ENCODE assay signal across 9 cellular contexts in genomic region chr3:48430359-48431101, GRCh38. TPM values are rescaled to one million over a fixed set of nuclear protein-coding genes. Genes with fewer than 3 reads are reported as not detected.
DNase-seq lines count a peak whose midpoint lies in the region; ATAC-seq, FAIRE-seq and TF ChIP-seq lines count a peak whose summit lies in the region.
"Had no signal": no experiment of that assay in that cellular context is flagged by ENCODE, and none has a peak within 500 bp of the region (broad histone marks: within the 10 kb centered on the region; RNA-seq: fewer than 3 reads in every experiment).

No MANE protein-coding gene starts in this region.

- H3K4me3 Mint-ChIP-seq in activated T-helper 17 cell treated with anti-CD3 and anti-CD28 coated beads, Interleukin-2, amount 50 U/mL, for 72 hours, result peak overlapping the region; percentile 71

- no peak for FAIRE-seq in small intestine (lab: Jason Lieb, UNC)

- ATAC-seq in activated T-helper 17 cell treated with anti-CD3 and anti-CD28 coated beads, Interleukin-2, amount 50 U/mL, for 72 hours (replicated peaks), result no peak
- ATAC-seq in GM21390 (IDR thresholded peaks at IDR 0.05; ENCODE audit: unreplicated experiment), result no peak
- ATAC-seq in GM19463 (IDR thresholded peaks at IDR 0.05; ENCODE audit: unreplicated experiment), result no peak

- H3K27me3 ChIP-seq in iPS-18a (ENCODE audit: control insufficient read depth, insufficient read depth, low read length) (no peaks in the 10 kb centered on the region), small intestine (ENCODE audit: control insufficient read depth in 2 of 2, insufficient read depth in 2 of 2, low read length in 2 of 2) (no peaks in the 10 kb centered on the region)

- H3K4me1 Mint-ChIP-seq in activated T-helper 17 cell treated with anti-CD3 and anti-CD28 coated beads, Interleukin-2, amount 50 U/mL, for 72 hours, result no peaks in the 10 kb centered on the region

- WGBS in small intestine, 3 donors, result 8 to 34% (median 28%) methylated on average over 6 of the region's 6 CpGs

- CTCF ChIA-PET in HEK293 (lab: Yijun Ruan, JAX), result interaction anchor here (2.9 kb wide), 1 partner anchor 30 kb away, joined by 9 read pairs; no protein-coding TSS in a partner anchor

- H3K9me3 ChIP-seq in HEK293 (ENCODE audit: control insufficient read depth, insufficient read depth, low read depth, low read length) (no peaks in the 10 kb centered on the region), iPS-18a (ENCODE audit: control insufficient read depth, low read depth, low read length) (no peaks in the 10 kb centered on the region), small intestine (ENCODE audit: control insufficient read depth, low read depth) (no peaks in the 10 kb centered on the region)

- H3K36me3 ChIP-seq in HEK293 (ENCODE audit: control insufficient read depth in 2 of 2, insufficient read depth in 1 of 2, low read length in 2 of 2) (peaks cover 0 to 38% of the 10 kb centered on the region in 2 experiments; a peak in 1 of 3 replicates), iPS-18a (ENCODE audit: control insufficient read depth, low read depth, low read length) (peaks cover 20% of the 10 kb centered on the region), small intestine (ENCODE audit: control insufficient read depth in 2 of 2, insufficient read depth in 2 of 2, low read length in 2 of 2) (peaks cover 0 to 2% of the 10 kb centered on the region in 2 donors)

- H3K27ac ChIP-seq in HEK293 (ENCODE audit: extremely low read depth, low read depth, low read length), result peak overlapping the region; percentile 66; the same call in 1 of the 2 replicates
- no peak overlapping the region for H3K27ac ChIP-seq in iPS-18a (ENCODE audit: low read length)
- H3K27ac ChIP-seq in small intestine (ENCODE audit: low read depth in 1 of 2, low read length in 1 of 2), result peak overlapping the region; percentile 24 to 91

- no peaks in the 10 kb centered on the region for H3K27me3 Mint-ChIP-seq in activated T-helper 17 cell treated with anti-CD3 and anti-CD28 coated beads, Interleukin-2, amount 50 U/mL, for 72 hours

- DNase-seq in small intestine (no peak), glomerular visceral epithelial cell (ENCODE audit: extremely low spot score) (no peak), NK-92 (lab: John Stamatoyannopoulos, UW; ENCODE audit: unreplicated experiment) (no peak)

- POLR2A ChIA-PET in HEK293 (lab: Yijun Ruan, JAX), result interaction anchor here (1.2 kb wide), 1 partner anchor 9 kb away, joined by 3 read pairs; the partner anchor contains the start of genes CCDC51 and TMA7

- H3K36me3 Mint-ChIP-seq in activated T-helper 17 cell treated with anti-CD3 and anti-CD28 coated beads, Interleukin-2, amount 50 U/mL, for 72 hours (ENCODE audit: low read depth), result peaks cover 25% of the 10 kb centered on the region

- no peak for TF ChIP-seq CTCF in HEK293 (tag by site-specific recombination; IDR thresholded peaks at IDR 0.05)

- peak overlapping the region; percentile 70 for H3K4me3 ChIP-seq in HEK293 (ENCODE audit: low read depth, low read length)
- H3K4me3 ChIP-seq in iPS-18a (ENCODE audit: low read length), result peak overlapping the region; percentile 76
- no peak overlapping the region for H3K4me3 ChIP-seq in small intestine (ENCODE audit: low read depth in 1 of 2, low read length in 2 of 2)

- H3K4me1 ChIP-seq in HEK293 (ENCODE audit: control insufficient read depth, insufficient read depth, low read length), result peaks cover 3% of the 10 kb centered on the region; the same call in 1 of the 2 replicates
- H3K4me1 ChIP-seq in iPS-18a (ENCODE audit: control insufficient read depth, low read depth, low read length), result peaks cover 17% of the 10 kb centered on the region
- H3K4me1 ChIP-seq in small intestine (ENCODE audit: control insufficient read depth in 2 of 2, insufficient read depth in 1 of 2, low read depth in 1 of 2, low read length in 1 of 2), result peaks cover 6 to 10% of the 10 kb centered on the region in 2 donors

- H3K27ac Mint-ChIP-seq in activated T-helper 17 cell treated with anti-CD3 and anti-CD28 coated beads, Interleukin-2, amount 50 U/mL, for 72 hours, result peak overlapping the region; percentile 75

- peak overlapping the region; percentile 79 for H3K9ac ChIP-seq in iPS-18a (ENCODE audit: low read length)

- H3K9me3 Mint-ChIP-seq in activated T-helper 17 cell treated with anti-CD3 and anti-CD28 coated beads, Interleukin-2, amount 50 U/mL, for 72 hours, result no peaks in the 10 kb centered on the region

TF ChIP-seq in HEK293, 187 proteins besides CTCF, POLR2A, EP300 and RAD21 (continues in another document):
- TF ChIP-seq ZNF585B (tag by site-specific recombination; IDR thresholded peaks at IDR 0.05) (no peak), GLIS1 (tag by site-specific recombination; IDR thresholded peaks at IDR 0.05) (peak; percentile 68; the same call in 1 of the 2 replicates), BCL11B (tag by site-specific recombination; IDR thresholded peaks at IDR 0.05; ENCODE audit: low read depth) (no peak), ZNF513 (tag by site-specific recombination; IDR thresholded peaks at IDR 0.05) (no peak), TCF7L2 (IDR thresholded peaks at IDR 0.05; ENCODE audit: borderline replicate concordance, low read depth, low read length) (no peak), ZNF544 (tag by site-specific recombination; IDR thresholded peaks at IDR 0.05) (no peak), ZBTB8A (tag by site-specific recombination; IDR thresholded peaks at IDR 0.05) (0 out of 2 replicates have a peak, but pooled peaks have one; percentile 11), ZFHX2 (tag by site-specific recombination; conservative IDR thresholded peaks at IDR 0.05) (peak; percentile 37; the same call in 1 of the 2 replicates), KLF7 (tag by site-specific recombination; IDR thresholded peaks at IDR 0.05; ENCODE audit: borderline replicate concordance) (no peak), ZIC2 (tag by site-specific recombination; IDR thresholded peaks at IDR 0.05) (0 out of 2 replicates have a peak, but pooled peaks have one; percentile 0), ZFP69B (tag by site-specific recombination; IDR thresholded peaks at IDR 0.05) (no peak), PRDM2 (tag by site-specific recombination; IDR thresholded peaks at IDR 0.05; ENCODE audit: borderline replicate concordance) (no peak)

RNA-seq across cellular contexts. Expression of gene PLXNB1, which starts 0.6 kb away (rescaled TPM):
- total RNA-seq in activated T-helper 17 cell treated with anti-CD3 and anti-CD28 coated beads, Interleukin-2, amount 50 U/mL, for 72 hours, result 1 to 10 TPM; 3.5 to 3.8 TPM
- polyA plus RNA-seq in small intestine, result 10 to 100 TPM; 56.5 to 61.7 (median 59.1) TPM

RNA-seq across cellular contexts. Expression of gene CCDC51, which starts 9.4 kb away (rescaled TPM):
- 10 to 100 TPM; 15.5 to 28.4 TPM for total RNA-seq in activated T-helper 17 cell treated with anti-CD3 and anti-CD28 coated beads, Interleukin-2, amount 50 U/mL, for 72 hours
- polyA plus RNA-seq in small intestine, result 10 to 100 TPM; 11.1 to 22.6 (median 20.8) TPM

RNA-seq across cellular contexts. Expression of gene TMA7, which starts 9.5 kb away (rescaled TPM):
- 100 to 1,000 TPM; 181 to 328 TPM for total RNA-seq in activated T-helper 17 cell treated with anti-CD3 and anti-CD28 coated beads, Interleukin-2, amount 50 U/mL, for 72 hours
- polyA plus RNA-seq in small intestine, result 100 to 1,000 TPM; 431 to 744 (median 617) TPM

RNA-seq across cellular contexts. Expression of gene ATRIP, which starts 16.0 kb away (rescaled TPM):
- total RNA-seq in activated T-helper 17 cell treated with anti-CD3 and anti-CD28 coated beads, Interleukin-2, amount 50 U/mL, for 72 hours, result 10 to 100 TPM; 10.5 to 14.9 TPM
- 1 to 10 TPM; 1.1 to 4.8 (median 1.6) TPM for polyA plus RNA-seq in small intestine

RNA-seq across cellular contexts. Expression of gene FBXW12, which starts 58.5 kb away (rescaled TPM):
- not detected for total RNA-seq in activated T-helper 17 cell treated with anti-CD3 and anti-CD28 coated beads, Interleukin-2, amount 50 U/mL, for 72 hours
- polyA plus RNA-seq in small intestine, result not detected
- total RNA-seq: fibroblast of villous mesenchyme had no signal

Comparison
In these comparisons a context has a peak if more than half of its experiments do, and no peak if none do; other contexts are left out.
1. H3K4me3 ChIP-seq: peak in HEK293 (single experiment) and iPS-18a (single experiment); none in small intestine (0 of 2).